ENCODE assay signal across 20 cellular contexts in the genomic region with DNA sequence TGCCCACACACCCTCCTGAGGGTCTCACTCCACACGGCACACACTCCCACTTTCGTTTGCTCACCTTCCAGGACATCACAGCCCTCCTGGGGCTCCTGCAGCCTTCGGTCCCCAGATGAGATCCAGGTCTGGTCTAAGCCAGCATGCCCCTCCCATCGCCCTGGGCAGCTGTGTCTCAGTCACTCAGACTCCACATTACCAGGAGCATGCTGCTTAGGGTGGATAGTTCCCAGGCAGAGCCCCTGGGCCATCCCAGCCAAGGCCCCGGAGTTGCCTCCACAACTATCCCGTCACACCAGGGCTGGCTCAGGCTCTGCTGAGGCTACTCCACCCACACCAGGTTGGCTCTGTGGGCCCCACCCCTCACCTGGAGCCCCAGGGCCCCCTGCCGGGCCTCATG. TPM values are rescaled to one million over a fixed set of nuclear protein-coding genes. Genes with fewer than 3 reads are reported as not detected.
"Had no signal": no experiment of that assay in that cellular context is flagged by ENCODE, and none has a peak within 500 bp of the region (broad histone marks: within the 10 kb centered on the region; RNA-seq: fewer than 3 reads in every experiment).

No MANE protein-coding gene starts in this region.

- H3K4me1 ChIP-seq: esophagus squamous epithelium, gastrocnemius medialis, pancreas, psoas muscle, right atrium auricular region, stomach, transverse colon had no signal

- ATAC-seq: gastrocnemius medialis, pancreas had no signal

- H3K27ac ChIP-seq: coronary artery, esophagus squamous epithelium, gastrocnemius medialis, pancreas, psoas muscle, right atrium auricular region, stomach, transverse colon had no signal

- H3K4me3 ChIP-seq: coronary artery, esophagus squamous epithelium, gastrocnemius medialis, pancreas, psoas muscle, right atrium auricular region, stomach, transverse colon had no signal

- H3K27me3 ChIP-seq: gastrocnemius medialis, pancreas, right atrium auricular region, transverse colon had no signal

- H3K36me3 ChIP-seq: esophagus squamous epithelium, gastrocnemius medialis, pancreas, right atrium auricular region, stomach, transverse colon had no signal

- H3K9me3 ChIP-seq: esophagus squamous epithelium, gastrocnemius medialis, pancreas, psoas muscle, right atrium auricular region, stomach, transverse colon had no signal

- DNase-seq: activated CD4-positive, alpha-beta T cell treated with anti-CD3 and anti-CD28 coated beads for 4 hours; activated CD4-positive, alpha-beta T cell treated with anti-CD3 and anti-CD28 coated beads, Interleukin-2, amount 50 U/mL, for 48 hours; activated CD4-positive, CD25-positive, alpha-beta regulatory T cell; activated effector memory CD4-positive, alpha-beta T cell treated with Interleukin-2 at 50 U/mL for 16 hours; activated naive CD4-positive, alpha-beta T cell treated with anti-CD3 and anti-CD28 coated beads for 36 hours; activated T-cell treated with anti-CD3 and anti-CD28 coated beads, Interleukin-2, amount 50 U/mL, for 48 hours; cerebellar nuclear complex; esophagus squamous epithelium; gastrocnemius medialis; hippocampal formation; midbrain; psoas muscle; stimulated activated CD4-positive, alpha-beta T cell treated with anti-CD3 and anti-CD28 coated beads, Interleukin-4, amount 100 ng/mL, for 4 hours; stomach; T-helper 9 cell; transverse colon had no signal

RNA-seq across cellular contexts. Expression of a gene that starts 50.4 kb away (rescaled TPM):
- polyA plus RNA-seq: liver, pancreas, psoas muscle had no signal
